Comparison of ENCODE assay signal across 24 cellular contexts in the genomic region with DNA sequence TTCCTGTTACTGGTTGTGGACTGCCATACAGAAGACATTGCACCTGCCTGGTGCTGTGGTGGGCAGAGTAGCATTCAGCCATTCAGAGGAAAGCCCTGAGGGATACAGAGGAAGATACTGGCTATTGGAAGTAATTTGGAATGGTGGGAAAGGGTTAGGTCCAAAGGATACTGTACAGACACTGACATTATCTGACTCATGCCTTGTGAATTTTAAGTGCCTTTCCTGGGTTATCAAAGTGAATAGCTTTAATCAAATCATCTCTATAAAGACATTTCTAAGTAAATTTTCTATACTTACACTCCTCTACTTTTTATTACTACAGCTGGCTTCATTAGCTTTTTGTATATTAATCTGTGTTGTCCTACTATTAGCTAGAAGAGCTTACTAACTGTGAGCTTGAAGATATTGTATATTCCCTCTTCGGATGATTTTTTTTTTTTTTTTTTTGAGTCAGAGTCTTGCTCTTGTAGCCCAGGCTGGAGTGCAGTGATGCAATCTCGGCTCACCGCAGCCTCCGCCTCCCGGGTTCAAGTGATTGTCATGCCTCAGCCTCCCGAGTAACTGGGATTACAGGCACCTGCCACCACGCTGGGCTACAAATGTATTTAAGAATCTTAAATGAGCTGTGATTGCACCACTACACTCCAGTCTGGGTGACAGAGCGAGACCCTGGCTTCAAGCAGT.
DNase-seq lines count a peak whose midpoint lies in the region; ATAC-seq and TF ChIP-seq lines count a peak whose summit lies in the region.
"Had no signal": no experiment of that assay in that cellular context is flagged by ENCODE, and none has a peak within 500 bp of the region (broad histone marks: within the 10 kb centered on the region; RNA-seq: fewer than 3 reads in every experiment).

No MANE protein-coding gene starts in this region.

- H3F3A ChIP-seq in GM23338 (replicated peaks; ENCODE audit: low read depth) (no peaks in the 10 kb centered on the region), PC-3 (ENCODE audit: low read length, unreplicated experiment) (no peaks in the 10 kb centered on the region)

- peaks cover 14% of the 10 kb centered on the region; the same call in 2 of the 3 replicates for H3K36me3 Mint-ChIP-seq in GM23338 (ENCODE audit: low read depth)
- H3K36me3 Mint-ChIP-seq: activated naive CD4-positive, alpha-beta T cell treated with anti-CD3 and anti-CD28 coated beads, Interleukin-2, amount 10 ng/mL, durations not matched to agents 7 days and 5 days had no signal

- H3K9me3 Mint-ChIP-seq in GM23338 = peaks cover 4% of the 10 kb centered on the region; the same call in 1 of the 3 replicates

- TF ChIP-seq CTCF in A673 (conservative IDR thresholded peaks at IDR 0.05; ENCODE audit: low read depth, low read length) (no peak), GM23338 (conservative IDR thresholded peaks at IDR 0.05; ENCODE audit: low read depth in 2 of 2) (no peak), PC-3 (conservative IDR thresholded peaks at IDR 0.05; ENCODE audit: low read depth, low read length) (no peak)

- H2AFZ ChIP-seq in GM23338 (no peak overlapping the region), PC-3 (ENCODE audit: low read length) (no peak overlapping the region)

- H3K36me3 ChIP-seq in A673 (ENCODE audit: insufficient read depth, low read length, poor library complexity, severe bottlenecking) (no peaks in the 10 kb centered on the region), GM23338 (ENCODE audit: insufficient read depth) (no peaks in the 10 kb centered on the region), PC-3 (ENCODE audit: low read depth, low read length) (peaks cover 37% of the 10 kb centered on the region)
- H3K36me3 ChIP-seq: cardiac muscle cell, pancreas, right atrium auricular region, suprapubic skin had no signal

- intact Hi-C loops in A673 (cut with micrococcal nuclease; ENCODE audit: unreplicated experiment) = no loop called here
- intact Hi-C loops in PC-3 (cut with micrococcal nuclease) = no loop called here

- H3K27ac ChIP-seq in A673 (ENCODE audit: low read depth, low read length, poor library complexity, severe bottlenecking) (no peak overlapping the region), GM23338 (ENCODE audit: low read depth) (no peak overlapping the region), PC-3 (ENCODE audit: low read length) (no peak overlapping the region)
- H3K27ac ChIP-seq: cardiac muscle cell, pancreas, right atrium auricular region, spleen, suprapubic skin, VCaP had no signal

- H3K9me3 ChIP-seq in A673 (ENCODE audit: low read depth, low read length, poor library complexity, severe bottlenecking) = no peaks in the 10 kb centered on the region
- H3K9me3 ChIP-seq in PC-3 (ENCODE audit: low read length) = 0 out of 2 replicates have a peak, but pooled peaks cover 5% of the 10 kb centered on the region
- H3K9me3 ChIP-seq: pancreas, right atrium auricular region, suprapubic skin had no signal

- H3K4me1 ChIP-seq in A673 (ENCODE audit: insufficient read depth, low read length, poor library complexity, severe bottlenecking) = peaks cover 9% of the 10 kb centered on the region
- H3K4me1 ChIP-seq in GM23338 (ENCODE audit: insufficient read depth) = no peaks in the 10 kb centered on the region
- H3K4me1 ChIP-seq in PC-3 (ENCODE audit: insufficient read depth, low read length) = peaks cover 8% of the 10 kb centered on the region; the same call in 1 of the 2 replicates
- H3K4me1 ChIP-seq: pancreas, right atrium auricular region, spleen, suprapubic skin had no signal

- H3K4me2 ChIP-seq in GM23338 (no peak overlapping the region), PC-3 (ENCODE audit: low read length) (no peak overlapping the region)

- H3K27ac Mint-ChIP-seq in GM23338 = peak overlapping the region; percentile 13; the same call in 1 of the 2 replicates
- H3K27ac Mint-ChIP-seq: activated CD4-positive, alpha-beta T cell treated with anti-CD3 and anti-CD28 coated beads, Interleukin-2, amount 10 ng/mL, durations not matched to agents 7 days and 5 days; activated naive CD4-positive, alpha-beta T cell treated with anti-CD3 and anti-CD28 coated beads, Interleukin-2, amount 10 ng/mL, durations not matched to agents 7 days and 5 days; activated T-helper 1 cell treated with anti-CD3 and anti-CD28 coated beads, Interleukin-12 subunit alpha, Interleukin-12 subunit beta, Interleukin-2, Interleukin-4 antibody, amounts not matched to agents 30 ng/mL and 10 ng/mL and 1 ng/mL, durations not matched to agents 14 hours and 24 hours and 36 hours; stimulated activated memory B cell treated with anti-CD40 and anti-IgM and Interleukin-4, amounts not matched to agents 10 μg/mL and 1 μg/mL and 100 μg/mL, for 72 hours had no signal

- H3K9ac ChIP-seq in PC-3 (ENCODE audit: low read length) = no peak overlapping the region

- BruUV-seq in A673 (replicated peaks; lab: Mats Ljungman, UMichigan) (no TSS peak), PC-3 (replicated peaks; lab: Mats Ljungman, UMichigan) (no TSS peak)

- peaks cover under 1% of the 10 kb centered on the region for H3K27me3 Mint-ChIP-seq in GM23338 (ENCODE audit: insufficient read depth, low read depth, poor library complexity)
- H3K27me3 Mint-ChIP-seq: activated CD4-positive, alpha-beta T cell treated with anti-CD3 and anti-CD28 coated beads, Interleukin-2, amount 10 ng/mL, durations not matched to agents 7 days and 5 days; activated naive CD4-positive, alpha-beta T cell treated with anti-CD3 and anti-CD28 coated beads, Interleukin-2, amount 10 ng/mL, durations not matched to agents 7 days and 5 days; stimulated activated memory B cell treated with anti-CD40 and anti-IgM and Interleukin-4, amounts not matched to agents 10 μg/mL and 1 μg/mL and 100 μg/mL, for 72 hours had no signal

- H4K20me1 ChIP-seq in GM23338 (replicated peaks; ENCODE audit: insufficient read depth) (no peaks in the 10 kb centered on the region), PC-3 (ENCODE audit: low read length) (peaks cover 11% of the 10 kb centered on the region; the same call in 1 of the 2 replicates)

- no peaks in the 10 kb centered on the region for H3K27me3 ChIP-seq in A673 (replicated peaks; ENCODE audit: insufficient read depth, low read depth, low read length, poor library complexity)
- no peaks in the 10 kb centered on the region for H3K27me3 ChIP-seq in GM23338 (ENCODE audit: insufficient read depth)
- no peaks in the 10 kb centered on the region for H3K27me3 ChIP-seq in PC-3 (ENCODE audit: low read length)
- H3K27me3 ChIP-seq: cardiac muscle cell, pancreas, right atrium auricular region, spleen, suprapubic skin had no signal

- CTCF ChIA-PET in A673 (lab: Charles Lee) = no interaction called here
- CTCF ChIA-PET in PC-3 (lab: Charles Lee) = interaction anchor here (0.7 kb wide), 1 partner anchor 62 kb away, joined by 9 read pairs; no protein-coding TSS in a partner anchor

- H3K4me3 Mint-ChIP-seq in GM23338 = no peak overlapping the region
- H3K4me3 Mint-ChIP-seq: activated CD4-positive, alpha-beta T cell treated with anti-CD3 and anti-CD28 coated beads, Interleukin-2, amount 10 ng/mL, durations not matched to agents 7 days and 5 days; activated naive CD4-positive, alpha-beta T cell treated with anti-CD3 and anti-CD28 coated beads, Interleukin-2, amount 10 ng/mL, durations not matched to agents 7 days and 5 days; activated T-helper 1 cell treated with anti-CD3 and anti-CD28 coated beads, Interleukin-12 subunit alpha, Interleukin-12 subunit beta, Interleukin-2, Interleukin-4 antibody, amounts not matched to agents 30 ng/mL and 10 ng/mL and 1 ng/mL, durations not matched to agents 14 hours and 24 hours and 36 hours; stimulated activated memory B cell treated with anti-CD40 and anti-IgM and Interleukin-4, amounts not matched to agents 10 μg/mL and 1 μg/mL and 100 μg/mL, for 72 hours had no signal

- H3K4me3 ChIP-seq in A673 (ENCODE audit: low read depth, low read length, poor library complexity, severe bottlenecking) = no peak overlapping the region
- H3K4me3 ChIP-seq in GM23338 = no peak overlapping the region
- H3K4me3 ChIP-seq in PC-3 (ENCODE audit: low read length) = no peak overlapping the region
- H3K4me3 ChIP-seq: cardiac muscle cell, pancreas, right atrium auricular region, spleen, suprapubic skin had no signal

- H3K9me2 ChIP-seq in GM23338 (ENCODE audit: insufficient read depth) (no peaks in the 10 kb centered on the region), PC-3 (replicated peaks; ENCODE audit: low read length) (no peaks in the 10 kb centered on the region)

- H3K79me2 ChIP-seq in GM23338 (replicated peaks; ENCODE audit: insufficient read depth) (no peaks in the 10 kb centered on the region), PC-3 (ENCODE audit: low read length) (peaks cover 26% of the 10 kb centered on the region)

- DNase-seq in A673 (ENCODE audit: low spot score) (peak; percentile 22), GM23338 (ENCODE audit: low spot score) (no peak), PC-3 (peak; percentile 56), dermis blood vessel endothelial cell (peak; percentile 13), HuH-7.5 (ENCODE audit: low spot score) (no peak)
- DNase-seq: activated CD4-positive, alpha-beta T cell treated with anti-CD3 and anti-CD28 coated beads, Interleukin-2, amount 10 ng/mL, durations not matched to agents 7 days and 5 days; activated naive CD4-positive, alpha-beta T cell treated with anti-CD3 and anti-CD28 coated beads, Interleukin-2, amount 10 ng/mL, durations not matched to agents 7 days and 5 days; amniotic stem cell; cortex of kidney; NCI-H1417 treated with DMSO at 0.1 percent for 48 hours; NCI-H2081 treated with DMSO at 0.1 percent for 48 hours; pancreas; spleen; stimulated activated CD4-positive, alpha-beta T cell treated with anti-CD3 and anti-CD28 coated beads, Interleukin-4, amount 100 ng/mL, for 1 hour had no signal

- no peaks in the 10 kb centered on the region for H3K4me1 Mint-ChIP-seq in GM23338
- H3K4me1 Mint-ChIP-seq: activated CD4-positive, alpha-beta T cell treated with anti-CD3 and anti-CD28 coated beads, Interleukin-2, amount 10 ng/mL, durations not matched to agents 7 days and 5 days; activated naive CD4-positive, alpha-beta T cell treated with anti-CD3 and anti-CD28 coated beads, Interleukin-2, amount 10 ng/mL, durations not matched to agents 7 days and 5 days had no signal

- ATAC-seq in GM23338 (no peak), PC-3 (peak; percentile 78), HG02642 (IDR thresholded peaks at IDR 0.05; ENCODE audit: poor library complexity, unreplicated experiment) (no peak), HG02588 (IDR thresholded peaks at IDR 0.05; ENCODE audit: unreplicated experiment) (no peak), GM19035 (IDR thresholded peaks at IDR 0.05; ENCODE audit: unreplicated experiment) (no peak)
- ATAC-seq: Panc1; pancreas; stimulated activated memory B cell treated with anti-CD40 and anti-IgM and Interleukin-4, amounts not matched to agents 10 μg/mL and 1 μg/mL and 100 μg/mL, for 72 hours had no signal

- POLR2A ChIA-PET in A673 (lab: Charles Lee; ENCODE audit: low non-redundant PET) (interaction anchor here (0.7 kb wide), 1 partner anchor 98 kb away, joined by 11 read pairs; no protein-coding TSS in a partner anchor), PC-3 (lab: Charles Lee; ENCODE audit: unreplicated experiment) (interaction anchor here (0.6 to 0.7 kb wide), 4 partner anchors 108 to 372 kb away, joined by 3 to 8 read pairs (median 6); no protein-coding TSS in a partner anchor)

TF ChIP-seq in GM23338, 12 proteins besides CTCF, POLR2A, EP300 and RAD21 (continues in another document):
- TF ChIP-seq ZNF331 (CRISPR knock-in tag; IDR thresholded peaks at IDR 0.05; ENCODE audit: low read depth) = no peak
- TF ChIP-seq JUNB (IDR thresholded peaks at IDR 0.05; ENCODE audit: unreplicated experiment) = no peak

Comparison
In these comparisons a context has a peak if more than half of its experiments do, and no peak if none do; other contexts are left out.
1. DNase-seq: peak in A673 (single experiment), PC-3 (single experiment) and dermis blood vessel endothelial cell (single experiment); none in GM23338 (single experiment) and HuH-7.5 (single experiment).